32 cellular contexts compared by ENCODE assay signal in genomic region chr22:22516992-22517391, GRCh38. TPM values are rescaled to one million over a fixed set of nuclear protein-coding genes. Genes with fewer than 3 reads are reported as not detected.
"Had no signal": no experiment of that assay in that cellular context is flagged by ENCODE, and none has a peak within 500 bp of the region (broad histone marks: within the 10 kb centered on the region; RNA-seq: fewer than 3 reads in every experiment).

No MANE protein-coding gene starts in this region.

- DNase-seq: stimulated activated CD4-positive, alpha-beta T cell treated with anti-CD3 and anti-CD28 coated beads, Interleukin-2, amount 100 ng/mL, for 48 hours; stimulated activated CD4-positive, alpha-beta T cell treated with anti-CD3 and anti-CD28 coated beads, Interleukin-4, amount 100 ng/mL, for 1 hour; stimulated activated CD4-positive, alpha-beta T cell treated with anti-CD3 and anti-CD28 coated beads, Interleukin-4, amount 100 ng/mL, for 24 hours; stimulated activated CD4-positive, alpha-beta T cell treated with anti-CD3 and anti-CD28 coated beads, Interleukin-4, amount 100 ng/mL, for 4 hours; stimulated activated CD8-positive, alpha-beta memory T cell treated with anti-CD3 and anti-CD28 coated beads, Interleukin-4, amount 100 ng/mL, for 48 hours; stimulated activated naive B cell treated with anti-CD40 and anti-IgM and Interleukin-4, amounts not matched to agents 10 μg/mL and 1 μg/mL and 100 μg/mL, for 72 hours; stimulated activated naive CD4-positive, alpha-beta T cell; stimulated activated naive CD8-positive, alpha-beta T cell treated with anti-CD3 and anti-CD28 coated beads, Interleukin-15, amount 100 ng/mL, for 72 hours; stimulated activated naive CD8-positive, alpha-beta T cell treated with anti-CD3 and anti-CD28 coated beads, Interleukin-15, Interleukin-2, amounts not matched to agents 100 U/mL and 50 U/mL, for 24 hours; stomach; substantia nigra; testis; thyroid gland; tibial artery; transverse colon; trophoblast cell; upper lobe of left lung; upper lobe of right lung; uterus had no signal

- H3K4me3 ChIP-seq: stomach, suprapubic skin, testis, thoracic aorta, thyroid gland, tibial artery, tibial nerve, transverse colon, upper lobe of left lung, upper lobe of right lung, uterus, vagina had no signal

- H3K36me3 Mint-ChIP-seq: stimulated activated effector memory CD8-positive, alpha-beta T cell treated with anti-CD3 and anti-CD28 coated beads, Interleukin-12 subunit alpha, Interleukin-12 subunit beta, amount 100 ng/mL, for 72 hours; stimulated activated memory B cell treated with anti-CD40 and anti-IgM and Interleukin-4, amounts not matched to agents 10 μg/mL and 1 μg/mL and 100 μg/mL, for 72 hours; stimulated activated naive B cell treated with anti-CD40 and anti-IgM and Interleukin-4, amounts not matched to agents 10 μg/mL and 1 μg/mL and 100 μg/mL, for 72 hours; type B pancreatic cell had no signal

- H3K4me1 ChIP-seq: stomach, suprapubic skin, tibial artery, tibial nerve, transverse colon, upper lobe of left lung, upper lobe of right lung, uterus, vagina had no signal

- H3K27ac Mint-ChIP-seq: stimulated activated effector memory CD8-positive, alpha-beta T cell treated with anti-CD3 and anti-CD28 coated beads, Interleukin-12 subunit alpha, Interleukin-12 subunit beta, amount 100 ng/mL, for 72 hours; stimulated activated memory B cell treated with anti-CD40 and anti-IgM and Interleukin-4, amounts not matched to agents 10 μg/mL and 1 μg/mL and 100 μg/mL, for 72 hours; stimulated activated naive B cell treated with anti-CD40 and anti-IgM and Interleukin-4, amounts not matched to agents 10 μg/mL and 1 μg/mL and 100 μg/mL, for 72 hours; stimulated activated naive CD8-positive, alpha-beta T cell treated with anti-CD3 and anti-CD28 coated beads, Interleukin-15, amount 100 ng/mL, for 72 hours; stimulated activated naive CD8-positive, alpha-beta T cell treated with anti-CD3 and anti-CD28 coated beads, Interleukin-15, Interleukin-2, amounts not matched to agents 100 ng/mL and 50 ng/mL, for 24 hours; type B pancreatic cell had no signal

- H3K9me3 ChIP-seq: stomach, suprapubic skin, testis, thoracic aorta, thyroid gland, tibial artery, tibial nerve, transverse colon, upper lobe of left lung, upper lobe of right lung, uterus, vagina had no signal

- H3K4me1 Mint-ChIP-seq: stimulated activated effector memory CD8-positive, alpha-beta T cell treated with anti-CD3 and anti-CD28 coated beads, Interleukin-12 subunit alpha, Interleukin-12 subunit beta, amount 100 ng/mL, for 72 hours; stimulated activated naive CD8-positive, alpha-beta T cell treated with anti-CD3 and anti-CD28 coated beads, Interleukin-15, amount 100 ng/mL, for 72 hours had no signal

- FAIRE-seq: urothelium cell line had no signal

- H3K27me3 ChIP-seq: testis, thyroid gland, tibial artery, tibial nerve, upper lobe of left lung, uterus, vagina had no signal

- H3K36me3 ChIP-seq: stomach, suprapubic skin, thoracic aorta, thyroid gland, tibial artery, tibial nerve, transverse colon, upper lobe of left lung, upper lobe of right lung, uterus, vagina had no signal

- H3K4me3 Mint-ChIP-seq: stimulated activated effector memory CD8-positive, alpha-beta T cell treated with anti-CD3 and anti-CD28 coated beads, Interleukin-12 subunit alpha, Interleukin-12 subunit beta, amount 100 ng/mL, for 72 hours; stimulated activated memory B cell treated with anti-CD40 and anti-IgM and Interleukin-4, amounts not matched to agents 10 μg/mL and 1 μg/mL and 100 μg/mL, for 72 hours; stimulated activated naive B cell treated with anti-CD40 and anti-IgM and Interleukin-4, amounts not matched to agents 10 μg/mL and 1 μg/mL and 100 μg/mL, for 72 hours; stimulated activated naive CD8-positive, alpha-beta T cell treated with anti-CD3 and anti-CD28 coated beads, Interleukin-15, amount 100 ng/mL, for 72 hours; stimulated activated naive CD8-positive, alpha-beta T cell treated with anti-CD3 and anti-CD28 coated beads, Interleukin-15, Interleukin-2, amounts not matched to agents 100 ng/mL and 50 ng/mL, for 24 hours; type B pancreatic cell had no signal

- H3K27ac ChIP-seq: stomach, suprapubic skin, testis, thoracic aorta, thyroid gland, tibial artery, tibial nerve, transverse colon, upper lobe of left lung, upper lobe of right lung, uterus, vagina had no signal

- H3K9me3 Mint-ChIP-seq: stimulated activated effector memory CD8-positive, alpha-beta T cell treated with anti-CD3 and anti-CD28 coated beads, Interleukin-12 subunit alpha, Interleukin-12 subunit beta, amount 100 ng/mL, for 72 hours; stimulated activated memory B cell treated with anti-CD40 and anti-IgM and Interleukin-4, amounts not matched to agents 10 μg/mL and 1 μg/mL and 100 μg/mL, for 72 hours; stimulated activated naive B cell treated with anti-CD40 and anti-IgM and Interleukin-4, amounts not matched to agents 10 μg/mL and 1 μg/mL and 100 μg/mL, for 72 hours; stimulated activated naive CD8-positive, alpha-beta T cell treated with anti-CD3 and anti-CD28 coated beads, Interleukin-15, amount 100 ng/mL, for 72 hours; stimulated activated naive CD8-positive, alpha-beta T cell treated with anti-CD3 and anti-CD28 coated beads, Interleukin-15, Interleukin-2, amounts not matched to agents 100 ng/mL and 50 ng/mL, for 24 hours; type B pancreatic cell had no signal

- ATAC-seq: stimulated activated effector memory CD8-positive, alpha-beta T cell treated with anti-CD3 and anti-CD28 coated beads, Interleukin-12 subunit alpha, Interleukin-12 subunit beta, amount 100 ng/mL, for 72 hours; stimulated activated memory B cell treated with anti-CD40 and anti-IgM and Interleukin-4, amounts not matched to agents 10 μg/mL and 1 μg/mL and 100 μg/mL, for 72 hours; stimulated activated naive B cell treated with anti-CD40 and anti-IgM and Interleukin-4, amounts not matched to agents 10 μg/mL and 1 μg/mL and 100 μg/mL, for 72 hours; stimulated activated naive CD8-positive, alpha-beta T cell treated with anti-CD3 and anti-CD28 coated beads, Interleukin-15, amount 100 ng/mL, for 72 hours; stimulated activated naive CD8-positive, alpha-beta T cell treated with anti-CD3 and anti-CD28 coated beads, Interleukin-15, Interleukin-2, amounts not matched to agents 100 U/mL and 50 U/mL, for 24 hours; upper lobe of right lung had no signal

RNA-seq across cellular contexts. Expression of gene ZNF280A, which starts 3.1 kb away (rescaled TPM):
- total RNA-seq: stomach, subcutaneous adipose tissue, suprapubic skin, temporal lobe, thoracic aorta, thyroid gland, transverse colon, upper lobe of left lung, upper lobe of right lung, ureter, urinary bladder, uterus, vagina had no signal
- polyA plus RNA-seq: stomach, urinary bladder had no signal

RNA-seq across cellular contexts. Expression of gene ZNF280B, which starts 8.4 kb away (rescaled TPM):
- total RNA-seq: thoracic aorta had no signal

RNA-seq across cellular contexts. Expression of gene PRAME, which starts 42.1 kb away (rescaled TPM):
- total RNA-seq: stomach, subcutaneous adipose tissue, suprapubic skin, temporal lobe, thoracic aorta, tibial nerve, upper lobe of right lung, ureter, urinary bladder, vagina had no signal
- polyA plus RNA-seq: stomach, urinary bladder had no signal
